In the genomic region with DNA sequence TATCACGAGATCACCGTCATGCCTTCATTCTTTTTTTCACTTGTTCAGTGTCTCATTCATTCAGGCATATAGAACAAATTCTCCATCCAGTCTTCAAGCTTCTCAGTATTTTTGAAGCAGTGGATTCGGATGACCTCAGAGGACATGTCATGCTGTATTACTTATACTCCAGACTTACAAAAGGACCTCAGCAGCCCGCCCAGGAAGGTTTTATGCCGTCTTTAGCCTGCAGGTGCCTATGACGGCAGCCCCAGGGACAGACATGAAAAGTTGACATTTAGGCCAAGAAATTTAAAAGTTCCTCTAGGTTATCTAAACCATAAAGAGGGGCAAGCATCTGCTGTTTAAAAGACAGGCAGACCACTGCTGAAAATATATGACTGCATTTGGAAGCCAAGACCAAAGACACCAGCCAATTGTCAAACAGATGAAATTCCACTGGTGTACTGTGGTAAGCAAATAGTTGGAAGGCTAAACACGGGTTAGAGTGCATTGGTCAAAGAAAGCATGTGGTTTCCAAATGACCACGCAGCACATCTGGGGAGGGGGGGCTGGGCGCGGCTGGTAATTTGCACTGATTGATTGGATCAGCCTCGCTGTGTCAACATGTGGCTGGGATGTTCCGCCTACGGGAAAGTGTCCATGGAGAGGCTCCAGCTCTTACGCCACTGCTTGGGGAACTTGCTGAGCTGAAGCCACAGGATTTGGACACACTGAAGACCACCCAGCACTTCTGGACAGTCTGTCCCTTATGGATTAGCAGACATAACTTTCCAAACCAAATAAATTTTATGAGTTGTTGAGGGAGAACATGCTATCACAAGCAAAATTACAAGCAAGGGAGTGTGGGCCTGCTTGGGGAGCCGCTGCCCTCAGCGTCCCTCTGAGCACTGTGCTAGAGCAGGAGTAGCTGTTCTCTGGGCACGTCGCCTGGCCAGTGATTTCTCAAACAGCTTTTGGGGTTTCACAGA, we compare ENCODE assay signal across 1 cellular context.
TF ChIP-seq lines count a peak whose summit lies in the region.

No MANE protein-coding gene starts in this region.

TF ChIP-seq in HepG2, 621 proteins besides CTCF, POLR2A, EP300 and RAD21 (continued from another document and continues in another):
- TF ChIP-seq, protein P1, sequence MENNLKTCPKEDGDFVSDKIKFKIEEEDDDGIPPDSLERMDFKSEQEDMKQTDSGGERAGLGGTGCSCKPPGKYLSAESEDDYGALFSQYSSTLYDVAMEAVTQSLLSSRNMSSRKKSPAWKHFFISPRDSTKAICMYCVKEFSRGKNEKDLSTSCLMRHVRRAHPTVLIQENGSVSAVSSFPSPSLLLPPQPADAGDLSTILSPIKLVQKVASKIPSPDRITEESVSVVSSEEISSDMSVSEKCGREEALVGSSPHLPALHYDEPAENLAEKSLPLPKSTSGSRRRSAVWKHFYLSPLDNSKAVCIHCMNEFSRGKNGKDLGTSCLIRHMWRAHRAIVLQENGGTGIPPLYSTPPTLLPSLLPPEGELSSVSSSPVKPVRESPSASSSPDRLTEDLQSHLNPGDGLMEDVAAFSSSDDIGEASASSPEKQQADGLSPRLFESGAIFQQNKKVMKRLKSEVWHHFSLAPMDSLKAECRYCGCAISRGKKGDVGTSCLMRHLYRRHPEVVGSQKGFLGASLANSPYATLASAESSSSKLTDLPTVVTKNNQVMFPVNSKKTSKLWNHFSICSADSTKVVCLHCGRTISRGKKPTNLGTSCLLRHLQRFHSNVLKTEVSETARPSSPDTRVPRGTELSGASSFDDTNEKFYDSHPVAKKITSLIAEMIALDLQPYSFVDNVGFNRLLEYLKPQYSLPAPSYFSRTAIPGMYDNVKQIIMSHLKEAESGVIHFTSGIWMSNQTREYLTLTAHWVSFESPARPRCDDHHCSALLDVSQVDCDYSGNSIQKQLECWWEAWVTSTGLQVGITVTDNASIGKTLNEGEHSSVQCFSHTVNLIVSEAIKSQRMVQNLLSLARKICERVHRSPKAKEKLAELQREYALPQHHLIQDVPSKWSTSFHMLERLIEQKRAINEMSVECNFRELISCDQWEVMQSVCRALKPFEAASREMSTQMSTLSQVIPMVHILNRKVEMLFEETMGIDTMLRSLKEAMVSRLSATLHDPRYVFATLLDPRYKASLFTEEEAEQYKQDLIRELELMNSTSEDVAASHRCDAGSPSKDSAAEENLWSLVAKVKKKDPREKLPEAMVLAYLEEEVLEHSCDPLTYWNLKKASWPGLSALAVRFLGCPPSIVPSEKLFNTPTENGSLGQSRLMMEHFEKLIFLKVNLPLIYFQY (CRISPR knock-in tag; IDR thresholded peaks at IDR 0.05; ENCODE audit: borderline replicate concordance), result no peak
- TF ChIP-seq, protein P2, sequence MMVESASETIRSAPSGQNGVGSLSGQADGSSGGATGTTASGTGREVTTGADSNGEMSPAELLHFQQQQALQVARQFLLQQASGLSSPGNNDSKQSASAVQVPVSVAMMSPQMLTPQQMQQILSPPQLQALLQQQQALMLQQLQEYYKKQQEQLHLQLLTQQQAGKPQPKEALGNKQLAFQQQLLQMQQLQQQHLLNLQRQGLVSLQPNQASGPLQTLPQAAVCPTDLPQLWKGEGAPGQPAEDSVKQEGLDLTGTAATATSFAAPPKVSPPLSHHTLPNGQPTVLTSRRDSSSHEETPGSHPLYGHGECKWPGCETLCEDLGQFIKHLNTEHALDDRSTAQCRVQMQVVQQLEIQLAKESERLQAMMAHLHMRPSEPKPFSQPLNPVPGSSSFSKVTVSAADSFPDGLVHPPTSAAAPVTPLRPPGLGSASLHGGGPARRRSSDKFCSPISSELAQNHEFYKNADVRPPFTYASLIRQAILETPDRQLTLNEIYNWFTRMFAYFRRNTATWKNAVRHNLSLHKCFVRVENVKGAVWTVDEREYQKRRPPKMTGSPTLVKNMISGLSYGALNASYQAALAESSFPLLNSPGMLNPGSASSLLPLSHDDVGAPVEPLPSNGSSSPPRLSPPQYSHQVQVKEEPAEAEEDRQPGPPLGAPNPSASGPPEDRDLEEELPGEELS (CRISPR knock-in tag; IDR thresholded peaks at IDR 0.05), result peak; percentile 28; the same call in 1 of the 2 replicates
- no peak for TF ChIP-seq ZSCAN30 (CRISPR knock-in tag; IDR thresholded peaks at IDR 0.05)
- TF ChIP-seq IRX3 (CRISPR knock-in tag; IDR thresholded peaks at IDR 0.05; ENCODE audit: borderline replicate concordance, low read depth), result no peak
- no peak for TF ChIP-seq MBNL3 (CRISPR knock-in tag; conservative IDR thresholded peaks at IDR 0.05)
- no peak for TF ChIP-seq RFXAP (CRISPR knock-in tag; IDR thresholded peaks at IDR 0.05; ENCODE audit: borderline replicate concordance)
- no peak for TF ChIP-seq ZNF775 (CRISPR knock-in tag; IDR thresholded peaks at IDR 0.05; ENCODE audit: borderline replicate concordance)
- no peak for TF ChIP-seq YY1 (IDR thresholded peaks at IDR 0.05; ENCODE audit: insufficient read depth, insufficient replicate concordance, low read depth, low read length)
- no peak for TF ChIP-seq NBN (conservative IDR thresholded peaks at IDR 0.05)
- TF ChIP-seq, protein P3, sequence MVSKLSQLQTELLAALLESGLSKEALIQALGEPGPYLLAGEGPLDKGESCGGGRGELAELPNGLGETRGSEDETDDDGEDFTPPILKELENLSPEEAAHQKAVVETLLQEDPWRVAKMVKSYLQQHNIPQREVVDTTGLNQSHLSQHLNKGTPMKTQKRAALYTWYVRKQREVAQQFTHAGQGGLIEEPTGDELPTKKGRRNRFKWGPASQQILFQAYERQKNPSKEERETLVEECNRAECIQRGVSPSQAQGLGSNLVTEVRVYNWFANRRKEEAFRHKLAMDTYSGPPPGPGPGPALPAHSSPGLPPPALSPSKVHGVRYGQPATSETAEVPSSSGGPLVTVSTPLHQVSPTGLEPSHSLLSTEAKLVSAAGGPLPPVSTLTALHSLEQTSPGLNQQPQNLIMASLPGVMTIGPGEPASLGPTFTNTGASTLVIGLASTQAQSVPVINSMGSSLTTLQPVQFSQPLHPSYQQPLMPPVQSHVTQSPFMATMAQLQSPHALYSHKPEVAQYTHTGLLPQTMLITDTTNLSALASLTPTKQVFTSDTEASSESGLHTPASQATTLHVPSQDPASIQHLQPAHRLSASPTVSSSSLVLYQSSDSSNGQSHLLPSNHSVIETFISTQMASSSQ (IDR thresholded peaks at IDR 0.05; ENCODE audit: low read depth), result no peak
- TF ChIP-seq, protein P3 (CRISPR knock-in tag; IDR thresholded peaks at IDR 0.05; ENCODE audit: borderline replicate concordance), result no peak
- no peak for TF ChIP-seq MED8 (CRISPR knock-in tag; IDR thresholded peaks at IDR 0.05; ENCODE audit: insufficient replicate concordance)
- TF ChIP-seq PITX1 (CRISPR knock-in tag; IDR thresholded peaks at IDR 0.05), result no peak; the same call in 1 of the 2 replicates
- no peak for TF ChIP-seq ATF1 (CRISPR knock-in tag; IDR thresholded peaks at IDR 0.05)
- TF ChIP-seq, protein P4, sequence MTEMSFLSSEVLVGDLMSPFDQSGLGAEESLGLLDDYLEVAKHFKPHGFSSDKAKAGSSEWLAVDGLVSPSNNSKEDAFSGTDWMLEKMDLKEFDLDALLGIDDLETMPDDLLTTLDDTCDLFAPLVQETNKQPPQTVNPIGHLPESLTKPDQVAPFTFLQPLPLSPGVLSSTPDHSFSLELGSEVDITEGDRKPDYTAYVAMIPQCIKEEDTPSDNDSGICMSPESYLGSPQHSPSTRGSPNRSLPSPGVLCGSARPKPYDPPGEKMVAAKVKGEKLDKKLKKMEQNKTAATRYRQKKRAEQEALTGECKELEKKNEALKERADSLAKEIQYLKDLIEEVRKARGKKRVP (CRISPR knock-in tag; IDR thresholded peaks at IDR 0.05), result no peak
- no peak for TF ChIP-seq RCOR2 (CRISPR knock-in tag; IDR thresholded peaks at IDR 0.05)
- TF ChIP-seq MEIS2 (CRISPR knock-in tag; IDR thresholded peaks at IDR 0.05), result no peak
- no peak for TF ChIP-seq ZNF256 (CRISPR knock-in tag; conservative IDR thresholded peaks at IDR 0.05)
- no peak for TF ChIP-seq ZNF234 (CRISPR knock-in tag; conservative IDR thresholded peaks at IDR 0.05)
- no peak for TF ChIP-seq ZFP36L1 (CRISPR knock-in tag; IDR thresholded peaks at IDR 0.05)
- TF ChIP-seq ZFAT (CRISPR knock-in tag; conservative IDR thresholded peaks at IDR 0.05), result no peak
- TF ChIP-seq, protein P5, sequence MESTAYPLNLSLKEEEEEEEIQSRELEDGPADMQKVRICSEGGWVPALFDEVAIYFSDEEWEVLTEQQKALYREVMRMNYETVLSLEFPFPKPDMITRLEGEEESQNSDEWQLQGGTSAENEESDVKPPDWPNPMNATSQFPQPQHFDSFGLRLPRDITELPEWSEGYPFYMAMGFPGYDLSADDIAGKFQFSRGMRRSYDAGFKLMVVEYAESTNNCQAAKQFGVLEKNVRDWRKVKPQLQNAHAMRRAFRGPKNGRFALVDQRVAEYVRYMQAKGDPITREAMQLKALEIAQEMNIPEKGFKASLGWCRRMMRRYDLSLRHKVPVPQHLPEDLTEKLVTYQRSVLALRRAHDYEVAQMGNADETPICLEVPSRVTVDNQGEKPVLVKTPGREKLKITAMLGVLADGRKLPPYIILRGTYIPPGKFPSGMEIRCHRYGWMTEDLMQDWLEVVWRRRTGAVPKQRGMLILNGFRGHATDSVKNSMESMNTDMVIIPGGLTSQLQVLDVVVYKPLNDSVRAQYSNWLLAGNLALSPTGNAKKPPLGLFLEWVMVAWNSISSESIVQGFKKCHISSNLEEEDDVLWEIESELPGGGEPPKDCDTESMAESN (CRISPR knock-in tag; conservative IDR thresholded peaks at IDR 0.05), result no peak
- TF ChIP-seq MATR3 (CRISPR knock-in tag; IDR thresholded peaks at IDR 0.05), result no peak
- TF ChIP-seq, protein P6, sequence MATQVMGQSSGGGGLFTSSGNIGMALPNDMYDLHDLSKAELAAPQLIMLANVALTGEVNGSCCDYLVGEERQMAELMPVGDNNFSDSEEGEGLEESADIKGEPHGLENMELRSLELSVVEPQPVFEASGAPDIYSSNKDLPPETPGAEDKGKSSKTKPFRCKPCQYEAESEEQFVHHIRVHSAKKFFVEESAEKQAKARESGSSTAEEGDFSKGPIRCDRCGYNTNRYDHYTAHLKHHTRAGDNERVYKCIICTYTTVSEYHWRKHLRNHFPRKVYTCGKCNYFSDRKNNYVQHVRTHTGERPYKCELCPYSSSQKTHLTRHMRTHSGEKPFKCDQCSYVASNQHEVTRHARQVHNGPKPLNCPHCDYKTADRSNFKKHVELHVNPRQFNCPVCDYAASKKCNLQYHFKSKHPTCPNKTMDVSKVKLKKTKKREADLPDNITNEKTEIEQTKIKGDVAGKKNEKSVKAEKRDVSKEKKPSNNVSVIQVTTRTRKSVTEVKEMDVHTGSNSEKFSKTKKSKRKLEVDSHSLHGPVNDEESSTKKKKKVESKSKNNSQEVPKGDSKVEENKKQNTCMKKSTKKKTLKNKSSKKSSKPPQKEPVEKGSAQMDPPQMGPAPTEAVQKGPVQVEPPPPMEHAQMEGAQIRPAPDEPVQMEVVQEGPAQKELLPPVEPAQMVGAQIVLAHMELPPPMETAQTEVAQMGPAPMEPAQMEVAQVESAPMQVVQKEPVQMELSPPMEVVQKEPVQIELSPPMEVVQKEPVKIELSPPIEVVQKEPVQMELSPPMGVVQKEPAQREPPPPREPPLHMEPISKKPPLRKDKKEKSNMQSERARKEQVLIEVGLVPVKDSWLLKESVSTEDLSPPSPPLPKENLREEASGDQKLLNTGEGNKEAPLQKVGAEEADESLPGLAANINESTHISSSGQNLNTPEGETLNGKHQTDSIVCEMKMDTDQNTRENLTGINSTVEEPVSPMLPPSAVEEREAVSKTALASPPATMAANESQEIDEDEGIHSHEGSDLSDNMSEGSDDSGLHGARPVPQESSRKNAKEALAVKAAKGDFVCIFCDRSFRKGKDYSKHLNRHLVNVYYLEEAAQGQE (IDR thresholded peaks at IDR 0.05; ENCODE audit: borderline replicate concordance in 1 of 2, low read depth in 1 of 2, low read length in 2 of 2), result no peak
- TF ChIP-seq ZSCAN12 (CRISPR knock-in tag; IDR thresholded peaks at IDR 0.05), result no peak
- no peak for TF ChIP-seq ZNF530 (CRISPR knock-in tag; IDR thresholded peaks at IDR 0.05; ENCODE audit: low read depth)
- no peak for TF ChIP-seq ZNF354B (CRISPR knock-in tag; IDR thresholded peaks at IDR 0.05)
- TF ChIP-seq, protein P7, sequence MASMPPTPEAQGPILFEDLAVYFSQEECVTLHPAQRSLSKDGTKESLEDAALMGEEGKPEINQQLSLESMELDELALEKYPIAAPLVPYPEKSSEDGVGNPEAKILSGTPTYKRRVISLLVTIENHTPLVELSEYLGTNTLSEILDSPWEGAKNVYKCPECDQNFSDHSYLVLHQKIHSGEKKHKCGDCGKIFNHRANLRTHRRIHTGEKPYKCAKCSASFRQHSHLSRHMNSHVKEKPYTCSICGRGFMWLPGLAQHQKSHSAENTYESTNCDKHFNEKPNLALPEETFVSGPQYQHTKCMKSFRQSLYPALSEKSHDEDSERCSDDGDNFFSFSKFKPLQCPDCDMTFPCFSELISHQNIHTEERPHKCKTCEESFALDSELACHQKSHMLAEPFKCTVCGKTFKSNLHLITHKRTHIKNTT (CRISPR knock-in tag; IDR thresholded peaks at IDR 0.05), result no peak
- no peak for TF ChIP-seq ZSCAN9 (CRISPR knock-in tag; IDR thresholded peaks at IDR 0.05; ENCODE audit: borderline replicate concordance)
- no peak for TF ChIP-seq IRF2 (CRISPR knock-in tag; IDR thresholded peaks at IDR 0.05)
- TF ChIP-seq MAFF (IDR thresholded peaks at IDR 0.05; ENCODE audit: low read depth, low read length), result no peak
- TF ChIP-seq, protein P8, sequence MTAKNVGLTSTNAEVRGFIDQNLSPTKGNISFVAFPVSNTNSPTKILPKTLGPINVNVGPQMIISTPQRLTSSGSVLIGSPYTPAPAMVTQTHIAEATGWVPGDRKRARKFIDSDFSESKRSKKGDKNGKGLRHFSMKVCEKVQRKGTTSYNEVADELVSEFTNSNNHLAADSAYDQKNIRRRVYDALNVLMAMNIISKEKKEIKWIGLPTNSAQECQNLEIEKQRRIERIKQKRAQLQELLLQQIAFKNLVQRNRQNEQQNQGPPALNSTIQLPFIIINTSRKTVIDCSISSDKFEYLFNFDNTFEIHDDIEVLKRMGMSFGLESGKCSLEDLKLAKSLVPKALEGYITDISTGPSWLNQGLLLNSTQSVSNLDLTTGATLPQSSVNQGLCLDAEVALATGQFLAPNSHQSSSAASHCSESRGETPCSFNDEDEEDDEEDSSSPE (CRISPR knock-in tag; IDR thresholded peaks at IDR 0.05), result no peak; the same call in 1 of the 2 replicates
- no peak for TF ChIP-seq ZNF33B (CRISPR knock-in tag; IDR thresholded peaks at IDR 0.05)
- TF ChIP-seq NFRKB (IDR thresholded peaks at IDR 0.05), result no peak
- no peak for TF ChIP-seq ZNF737 (CRISPR knock-in tag; IDR thresholded peaks at IDR 0.05; ENCODE audit: borderline replicate concordance)
